In the genomic region with DNA sequence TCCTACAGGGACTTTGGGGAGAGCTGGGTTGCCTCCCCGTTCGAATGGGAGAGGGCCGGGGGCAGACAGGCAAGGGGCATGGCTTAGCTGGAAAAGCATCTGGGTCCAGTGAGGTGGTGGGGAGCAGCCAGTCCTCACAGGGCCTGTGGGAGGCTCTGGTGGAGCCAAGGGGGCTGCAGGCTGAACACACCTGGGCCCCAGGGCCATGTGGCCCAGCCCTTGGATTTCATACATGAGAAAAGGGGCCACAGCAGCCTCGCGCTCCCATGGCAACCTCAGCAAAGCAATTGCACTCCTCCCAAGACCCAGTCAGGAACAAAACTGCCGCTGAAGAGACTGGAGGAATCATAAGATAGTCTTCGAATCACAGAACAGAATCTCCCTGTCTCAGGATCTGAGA, we compare ENCODE assay signal across 17 cellular contexts. TPM values are rescaled to one million over a fixed set of nuclear protein-coding genes. Genes with fewer than 3 reads are reported as not detected.
DNase-seq lines count a peak whose midpoint lies in the region; ATAC-seq and TF ChIP-seq lines count a peak whose summit lies in the region.
"Had no signal": no experiment of that assay in that cellular context is flagged by ENCODE, and none has a peak within 500 bp of the region (broad histone marks: within the 10 kb centered on the region; RNA-seq: fewer than 3 reads in every experiment).

No MANE protein-coding gene starts in this region.

- H3K36me3 Mint-ChIP-seq in H9 (ENCODE audit: insufficient read depth in 1 of 3, low read depth in 3 of 3) (peaks cover 8 to 29% (median 12%) of the 10 kb centered on the region in 3 experiments; a peak in 5 of 7 replicates), neural crest cell (ENCODE audit: low read depth) (no peaks in the 10 kb centered on the region)
- H3K36me3 Mint-ChIP-seq: IgD-negative memory B cell had no signal

- TF ChIP-seq CTCF in H9 (conservative IDR thresholded peaks at IDR 0.05) (no peak), WERI-Rb-1 (IDR thresholded peaks at IDR 0.05; ENCODE audit: low read depth, low read length) (no peak), neural crest cell (conservative IDR thresholded peaks at IDR 0.05) (no peak)

- peak overlapping the region; percentile 65 to 91 (median 74); a peak in 5 of 7 replicates for H3K27ac Mint-ChIP-seq in H9
- peak overlapping the region; percentile 79 for H3K27ac Mint-ChIP-seq in neural crest cell (ENCODE audit: unreplicated experiment)
- H3K27ac Mint-ChIP-seq: IgD-negative memory B cell had no signal

- H3K4me3 Mint-ChIP-seq in H9 (no peak overlapping the region; a peak in 1 of 5 replicates), neural crest cell (no peak overlapping the region)

- no peak overlapping the region for H2BK20ac ChIP-seq in H9 (ENCODE audit: low read depth, low read length, poor library complexity, severe bottlenecking)

- no peak overlapping the region for H2BK12ac ChIP-seq in H9 (ENCODE audit: insufficient read length, low read depth, low read length)

- peaks cover 6% of the 10 kb centered on the region; the same call in 1 of the 2 replicates for H3K79me2 ChIP-seq in H9 (ENCODE audit: insufficient read depth, low read length)

- H3K27ac ChIP-seq in H9 (ENCODE audit: insufficient read length, low read depth, low read length): no peak overlapping the region
- H3K27ac ChIP-seq in WERI-Rb-1: peak overlapping the region; percentile 73
- H3K27ac ChIP-seq in ectodermal cell (ENCODE audit: insufficient read depth, low read depth, low read length, poor library complexity, severe bottlenecking): peak overlapping the region; percentile 5
- H3K27ac ChIP-seq: A549, C4-2B had no signal

- H2AK5ac ChIP-seq in H9 (ENCODE audit: insufficient read length, low read length): no peak overlapping the region

- H3K14ac ChIP-seq in H9 (ENCODE audit: insufficient read depth, low read length): no peak overlapping the region

- H3K27me3 Mint-ChIP-seq in H9 (ENCODE audit: low read depth) (no peaks in the 10 kb centered on the region), neural crest cell (ENCODE audit: low read depth) (no peaks in the 10 kb centered on the region)
- H3K27me3 Mint-ChIP-seq: IgD-negative memory B cell had no signal

- H2BK15ac ChIP-seq in H9 (ENCODE audit: low read depth, low read length): no peak overlapping the region

- no peak overlapping the region for H3K4me2 ChIP-seq in H9 (ENCODE audit: insufficient read depth, insufficient read length, low read length)
- H3K4me2 ChIP-seq: A549 had no signal

- no peak overlapping the region for H2BK5ac ChIP-seq in H9 (ENCODE audit: insufficient read length, low read length)

- no peak overlapping the region for H3K23ac ChIP-seq in H9 (ENCODE audit: insufficient read length, low read depth, low read length)

- H4K5ac ChIP-seq in H9 (ENCODE audit: insufficient read length, low read depth, low read length): no peak overlapping the region

- no peak overlapping the region for H3K9ac ChIP-seq in H9 (ENCODE audit: extremely low read depth, insufficient read length, low read length)

- no peak overlapping the region for H3K4me3 ChIP-seq in WERI-Rb-1 (ENCODE audit: low read depth, low read length)
- no peak overlapping the region for H3K4me3 ChIP-seq in ectodermal cell (ENCODE audit: insufficient read depth, low read depth, low read length)
- H3K4me3 ChIP-seq: A549 had no signal

- ATAC-seq in HG02623 (IDR thresholded peaks at IDR 0.05; ENCODE audit: unreplicated experiment) (no peak), GM19324 (IDR thresholded peaks at IDR 0.05; ENCODE audit: low FRiP score, unreplicated experiment) (no peak)
- ATAC-seq: A549, Panc1 had no signal

- H3K56ac ChIP-seq in H9 (ENCODE audit: insufficient read length, low read depth, low read length): no peak overlapping the region

- no peaks in the 10 kb centered on the region for H3K23me2 ChIP-seq in H9 (ENCODE audit: insufficient read length, low read depth, low read length, poor library complexity, severe bottlenecking)

- H3K79me1 ChIP-seq in H9 (ENCODE audit: insufficient read depth, low read depth, low read length, poor library complexity, severe bottlenecking): no peaks in the 10 kb centered on the region

- no peak overlapping the region for H2AFZ ChIP-seq in H9 (ENCODE audit: low read length)

- H3K27me3 ChIP-seq in H9 (ENCODE audit: insufficient read depth, low read length) (no peaks in the 10 kb centered on the region), WERI-Rb-1 (ENCODE audit: insufficient read depth, low read depth, severe bottlenecking) (no peaks in the 10 kb centered on the region), ectodermal cell (ENCODE audit: control insufficient read depth, insufficient read depth, low read length, poor library complexity, severe bottlenecking) (no peaks in the 10 kb centered on the region)

- H3K4me1 ChIP-seq in H9 (ENCODE audit: insufficient read depth, low read length) (no peaks in the 10 kb centered on the region), ectodermal cell (ENCODE audit: control insufficient read depth, insufficient read depth, low read length) (peaks cover 38% of the 10 kb centered on the region)
- H3K4me1 ChIP-seq: A549 had no signal

- no peak overlapping the region for H4K8ac ChIP-seq in H9 (replicated peaks; ENCODE audit: insufficient read length, low read depth, low read length)

- no peak overlapping the region for H4K91ac ChIP-seq in H9 (ENCODE audit: insufficient read length, low read depth, low read length)

- H3K9me3 ChIP-seq in H9 (ENCODE audit: control insufficient read depth, low read depth, low read length) (no peaks in the 10 kb centered on the region), WERI-Rb-1 (ENCODE audit: severe bottlenecking) (no peaks in the 10 kb centered on the region), ectodermal cell (ENCODE audit: control insufficient read depth, low read length) (no peaks in the 10 kb centered on the region)
- H3K9me3 ChIP-seq: A549 had no signal

- no CpG with 5 or more reads among the region's 7 CpGs for WGBS in H9 (ENCODE audit: extremely low coverage, insufficient read length, low lambda C conversion rate)
- 88 to 93% methylated on average over 7 of the region's 7 CpGs for WGBS in ectodermal cell, 2 experiments

- H3K9me3 Mint-ChIP-seq in H9 (no peaks in the 10 kb centered on the region), neural crest cell (no peaks in the 10 kb centered on the region)
- H3K9me3 Mint-ChIP-seq: IgD-negative memory B cell had no signal

- no peak overlapping the region for H3K18ac ChIP-seq in H9 (ENCODE audit: insufficient read length, low read depth, low read length)

- H3K36me3 ChIP-seq in WERI-Rb-1 (peaks cover 65% of the 10 kb centered on the region), ectodermal cell (ENCODE audit: control insufficient read depth, insufficient read depth, low read length) (no peaks in the 10 kb centered on the region)

- no peak overlapping the region for H2BK120ac ChIP-seq in H9 (ENCODE audit: low read depth, low read length, poor library complexity, severe bottlenecking)

- peaks cover 29 to 37% of the 10 kb centered on the region in 2 experiments for H3K4me1 Mint-ChIP-seq in H9
- peaks cover 42% of the 10 kb centered on the region for H3K4me1 Mint-ChIP-seq in neural crest cell
- H3K4me1 Mint-ChIP-seq: IgD-negative memory B cell had no signal

- DNase-seq in H9: no peak
- no peak for DNase-seq in WERI-Rb-1
- no peak for DNase-seq in neural crest cell (ENCODE audit: low read depth, low spot score)
- no peak for DNase-seq in anterior cingulate cortex (lab: John Stamatoyannopoulos, UW)
- no peak for DNase-seq in amniotic stem cell (lab: John Stamatoyannopoulos, UW)
- DNase-seq: DMS 273 treated with DMSO at 0.1 percent for 48 hours, GDM1, NCI-H1930, NCI-H510A, SHP77 had no signal

- H4K20me1 ChIP-seq in H9 (ENCODE audit: control insufficient read depth, insufficient read depth, insufficient read length): peaks cover 3% of the 10 kb centered on the region

- no peak overlapping the region for H3T11ph ChIP-seq in H9 (ENCODE audit: low read length)

- H3K4ac ChIP-seq in H9 (ENCODE audit: low read depth, low read length): no peak overlapping the region

RNA-seq across cellular contexts. Expression of a gene that starts 24.7 kb away (rescaled TPM):
- total RNA-seq in H9 (2021): 69.2 and 78.6 TPM in 2 replicates
- 18.8 TPM for polyA plus RNA-seq in ectodermal cell (2013, experiment 1 of 4)
- polyA plus RNA-seq in ectodermal cell (2013, experiment 2 of 4): 11.7 TPM
- polyA plus RNA-seq in ectodermal cell (2013, experiment 3 of 4): 13.1 TPM
- 11.6 TPM for polyA plus RNA-seq in ectodermal cell (2013, experiment 4 of 4)
- total RNA-seq in neural crest cell: 49.7 and 59.5 TPM in 2 replicates
